Comparison of ENCODE assay signal across 1 cellular context in genomic region chr12:54081581-54082401, GRCh38.
TF ChIP-seq lines count a peak whose summit lies in the region.

No MANE protein-coding gene starts in this region.

TF ChIP-seq in HepG2, 621 proteins besides CTCF, POLR2A, EP300 and RAD21:
- 0 out of 2 replicates have a peak, but pooled peaks have one; percentile 46 for TF ChIP-seq ZSCAN29 (CRISPR knock-in tag; conservative IDR thresholded peaks at IDR 0.05)
